Comparison of ENCODE assay signal across 26 cellular contexts in the genomic region with DNA sequence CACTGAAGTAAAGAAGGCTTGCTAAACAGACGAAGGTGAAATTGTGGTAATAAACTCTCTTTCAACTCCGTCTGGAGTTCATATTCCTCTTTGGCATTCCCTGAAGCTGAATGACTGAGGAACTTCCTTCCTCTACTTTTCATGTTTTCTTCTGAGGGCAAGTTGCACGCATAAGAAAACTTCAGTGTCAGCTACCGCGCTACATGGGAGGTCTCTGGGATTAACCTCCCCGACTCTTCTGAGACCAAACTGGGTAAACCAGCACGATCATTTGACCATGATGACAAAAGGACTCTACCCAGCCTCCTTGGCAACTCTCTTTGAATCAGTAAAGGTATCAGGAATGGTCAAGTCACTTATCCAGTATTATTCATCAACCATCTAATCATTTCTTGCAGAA. TPM values are rescaled to one million over a fixed set of nuclear protein-coding genes. Genes with fewer than 3 reads are reported as not detected.
DNase-seq lines count a peak whose midpoint lies in the region; ATAC-seq and TF ChIP-seq lines count a peak whose summit lies in the region.
"Had no signal": no experiment of that assay in that cellular context is flagged by ENCODE, and none has a peak within 500 bp of the region (broad histone marks: within the 10 kb centered on the region; RNA-seq: fewer than 3 reads in every experiment).

No MANE protein-coding gene starts in this region.

- ATAC-seq in left cardiac atrium = no peak
- no peak for ATAC-seq in gastrocnemius medialis
- ATAC-seq: A549, GM12878 had no signal

- H3K4me3 ChIP-seq in left ventricle myocardium inferior = no peak overlapping the region
- H3K4me3 ChIP-seq in SJSA1 = no peak overlapping the region
- H3K4me3 ChIP-seq in gastrocnemius medialis = no peak overlapping the region
- H3K4me3 ChIP-seq: A549, BLaER1, GM12878 had no signal

- in situ Hi-C loops in gastrocnemius medialis (cut with MboI; ENCODE audit: low sequenced_read_pairs in 4 of 4) (no loop called here), GM13976 (cut with MboI; ENCODE audit: low sequenced_read_pairs, unreplicated experiment) (no loop called here)

- TF ChIP-seq POLR2A in gastrocnemius medialis (IDR thresholded peaks at IDR 0.05) = no peak

- no peaks in the 10 kb centered on the region for H3K9me3 Mint-ChIP-seq in nephron
- H3K9me3 Mint-ChIP-seq: CD4-positive, alpha-beta memory T cell had no signal

- peaks cover 27% of the 10 kb centered on the region for H3K4me1 Mint-ChIP-seq in nephron
- H3K4me1 Mint-ChIP-seq: B cell; CD14-positive monocyte; CD4-positive, alpha-beta memory T cell; CD4-positive, CD25-positive, alpha-beta regulatory T cell; CD8-positive, alpha-beta memory T cell had no signal

- H3K9me3 ChIP-seq in left ventricle myocardium inferior (replicated peaks) (no peaks in the 10 kb centered on the region), SJSA1 (replicated peaks) (no peaks in the 10 kb centered on the region), gastrocnemius medialis (no peaks in the 10 kb centered on the region)
- H3K9me3 ChIP-seq: A549, BLaER1 had no signal

- H3K4me3 Mint-ChIP-seq in nephron = no peak overlapping the region
- H3K4me3 Mint-ChIP-seq: B cell; CD14-positive monocyte; CD4-positive, alpha-beta memory T cell; CD4-positive, CD25-positive, alpha-beta regulatory T cell; CD8-positive, alpha-beta memory T cell had no signal

- H3K27me3 ChIP-seq in left ventricle myocardium inferior (ENCODE audit: low read depth) (no peaks in the 10 kb centered on the region), SJSA1 (replicated peaks) (no peaks in the 10 kb centered on the region), gastrocnemius medialis (no peaks in the 10 kb centered on the region)
- H3K27me3 ChIP-seq: BLaER1 had no signal

- H3K27ac Mint-ChIP-seq in nephron = peak overlapping the region; percentile 0 to 24 (median 9)
- H3K27ac Mint-ChIP-seq: B cell; CD14-positive monocyte; CD4-positive, alpha-beta memory T cell; CD4-positive, CD25-positive, alpha-beta regulatory T cell; CD8-positive, alpha-beta memory T cell had no signal

- H3K36me3 Mint-ChIP-seq in nephron (ENCODE audit: low read depth) = peaks cover 52% of the 10 kb centered on the region
- H3K36me3 Mint-ChIP-seq: CD14-positive monocyte; CD4-positive, alpha-beta memory T cell; CD4-positive, CD25-positive, alpha-beta regulatory T cell; CD8-positive, alpha-beta memory T cell had no signal

- no peak for DNase-seq in left ventricle myocardium inferior
- DNase-seq in left cardiac atrium = no peak
- DNase-seq in SJSA1 (ENCODE audit: low read depth in 1 of 2, low spot score in 2 of 2) = peak; percentile 65 to 72
- DNase-seq in gastrocnemius medialis = no peak
- no peak for DNase-seq in GM13976 (ENCODE audit: low spot score)
- no peak for DNase-seq in LoVo (ENCODE audit: low spot score)
- DNase-seq: AML-193; C1 segment of cervical spinal cord; CD4-positive, alpha-beta memory T cell; CD4-positive, CD25-positive, alpha-beta regulatory T cell; CD8-positive, alpha-beta memory T cell; COR-L47; DMS 273 treated with DMSO at 0.1 percent for 48 hours; DMS153; DMS53; DMS79; DND-41; EL; GDM1 had no signal

- no peak for TF ChIP-seq CTCF in left ventricle myocardium inferior (IDR thresholded peaks at IDR 0.05; ENCODE audit: borderline replicate concordance)
- TF ChIP-seq CTCF in nephron (IDR thresholded peaks at IDR 0.05; ENCODE audit: unreplicated experiment in 3 of 3) = no peak
- no peak for TF ChIP-seq CTCF in gastrocnemius medialis (IDR thresholded peaks at IDR 0.05 in 4 of 5, conservative IDR thresholded peaks at IDR 0.05 in 1 of 5)
- TF ChIP-seq CTCF in GM13976 (IDR thresholded peaks at IDR 0.05; ENCODE audit: borderline replicate concordance, control extremely low read depth, extremely low read depth, insufficient read depth, missing control alignments) = no peak

- H3K4me1 ChIP-seq in left ventricle myocardium inferior (peaks cover 69% of the 10 kb centered on the region), SJSA1 (replicated peaks) (peaks cover 56% of the 10 kb centered on the region), gastrocnemius medialis (peaks cover 49 to 67% of the 10 kb centered on the region in 2 donors)

- intact Hi-C loops in left ventricle myocardium inferior (cut with micrococcal nuclease) = no loop called here
- intact Hi-C loops in left cardiac atrium (cut with DNase I) = no loop called here
- intact Hi-C loops in gastrocnemius medialis (cut with DNase I; ENCODE audit: low total_unique reads) = no loop called here

- no peaks in the 10 kb centered on the region for H3K27me3 Mint-ChIP-seq in nephron (ENCODE audit: low read depth)
- H3K27me3 Mint-ChIP-seq: B cell had no signal

- H3K36me3 ChIP-seq in left ventricle myocardium inferior (peaks cover 2% of the 10 kb centered on the region), SJSA1 (no peaks in the 10 kb centered on the region), gastrocnemius medialis (no peaks in the 10 kb centered on the region)

- H3K27ac ChIP-seq in left ventricle myocardium inferior (replicated peaks) (peak overlapping the region; percentile 86), SJSA1 (peak overlapping the region; percentile 42; the same call in 1 of the 2 replicates), gastrocnemius medialis (peak overlapping the region; percentile 82 to 96 (median 88))
- H3K27ac ChIP-seq: 22Rv1, A549, BLaER1 had no signal

RNA-seq across cellular contexts. Expression of gene RHOBTB1, which starts 44.7 kb away (rescaled TPM):
- total RNA-seq in left ventricle myocardium inferior (16.6 TPM), left cardiac atrium (10 to 100 TPM in 1 of 2 donors, 1 to 10 TPM in 1; 9.5 to 14.1 TPM), gastrocnemius medialis (10 to 100 TPM; 22.2 to 47.7 (median 33.5) TPM)
- 17.7 and 32.1 TPM in 2 replicates for total RNA-seq in SJSA1 (2014; rRNA removed; shearing (Covaris generic))
- total RNA-seq: GM12878 had no signal

Comparison
In these comparisons a context has a peak if more than half of its experiments do, and no peak if none do; other contexts are left out.
1. DNase-seq: peak in SJSA1 (2 of 2); none in left ventricle myocardium inferior (single experiment), left cardiac atrium (single experiment), gastrocnemius medialis (0 of 2), GM13976 (single experiment) and LoVo (single experiment).
2. Peak in every context shown above with its lines, with median percentiles within 50 percentile points of each other: H3K27ac ChIP-seq.